Comparison of ENCODE assay signal across 1 cellular context in the genomic region with DNA sequence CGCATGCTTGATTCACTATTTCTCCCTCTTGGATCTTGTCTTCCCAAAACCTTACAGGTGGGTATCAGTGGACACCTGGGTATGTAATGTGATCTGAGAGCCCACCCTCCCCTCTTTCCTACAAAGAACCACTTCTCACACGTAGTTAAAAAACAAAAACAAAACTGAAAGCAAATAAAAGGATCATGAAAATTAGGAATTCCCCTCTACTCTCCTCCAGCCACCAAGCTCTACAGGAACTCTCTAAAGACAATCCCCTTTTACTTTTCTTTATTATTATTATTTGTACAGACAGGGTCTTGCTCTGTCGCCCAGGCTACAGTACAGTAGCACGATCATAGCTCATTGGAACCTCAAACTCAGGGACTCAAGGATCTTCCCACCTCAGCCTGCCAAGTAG.
A peak's percentile ranks its signal among the peaks of the same experiment; 100 is the strongest.
TF ChIP-seq lines count a peak whose summit lies in the region.

No MANE protein-coding gene starts in this region.

TF ChIP-seq in GM12878, 131 proteins besides CTCF, POLR2A, EP300 and RAD21 (continued from another document):
- TF ChIP-seq KLF5 (IDR thresholded peaks at IDR 0.05; ENCODE audit: partially characterized antibody) (no peak), IKZF2 (IDR thresholded peaks at IDR 0.05) (peak in 1 of 2 experiments; percentile 45; a peak in 2 of 4 replicates)
- TF ChIP-seq, protein P1, sequence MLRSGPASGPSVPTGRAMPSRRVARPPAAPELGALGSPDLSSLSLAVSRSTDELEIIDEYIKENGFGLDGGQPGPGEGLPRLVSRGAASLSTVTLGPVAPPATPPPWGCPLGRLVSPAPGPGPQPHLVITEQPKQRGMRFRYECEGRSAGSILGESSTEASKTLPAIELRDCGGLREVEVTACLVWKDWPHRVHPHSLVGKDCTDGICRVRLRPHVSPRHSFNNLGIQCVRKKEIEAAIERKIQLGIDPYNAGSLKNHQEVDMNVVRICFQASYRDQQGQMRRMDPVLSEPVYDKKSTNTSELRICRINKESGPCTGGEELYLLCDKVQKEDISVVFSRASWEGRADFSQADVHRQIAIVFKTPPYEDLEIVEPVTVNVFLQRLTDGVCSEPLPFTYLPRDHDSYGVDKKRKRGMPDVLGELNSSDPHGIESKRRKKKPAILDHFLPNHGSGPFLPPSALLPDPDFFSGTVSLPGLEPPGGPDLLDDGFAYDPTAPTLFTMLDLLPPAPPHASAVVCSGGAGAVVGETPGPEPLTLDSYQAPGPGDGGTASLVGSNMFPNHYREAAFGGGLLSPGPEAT (IDR thresholded peaks at IDR 0.05; ENCODE audit: low read depth): peak; percentile 52; the same call in 1 of the 2 replicates
